In genomic region chr9:122940603-122941559, GRCh38 we compare ENCODE assay signal across 8 cellular contexts. TPM values are rescaled to one million over a fixed set of nuclear protein-coding genes. Genes with fewer than 3 reads are reported as not detected.
DNase-seq lines count a peak whose midpoint lies in the region; TF ChIP-seq lines count a peak whose summit lies in the region.

Gene RABGAP1 (plus strand): TSS chr9:122941020. CDS start chr9:122957060, 16,040 bp downstream.

- no peaks in the 10 kb centered on the region for H3K9me3 Mint-ChIP-seq in neural crest cell

- H3K4me1 Mint-ChIP-seq in neural crest cell: peaks cover 31% of the 10 kb centered on the region

- TF ChIP-seq CTCF in MM.1S (IDR thresholded peaks at IDR 0.05; ENCODE audit: low read length) (no peak), foreskin fibroblast (IDR thresholded peaks at IDR 0.05; ENCODE audit: low read depth, low read length) (no peak), neural crest cell (conservative IDR thresholded peaks at IDR 0.05) (no peak)

- H3K36me3 ChIP-seq in ES-I3 (ENCODE audit: insufficient read depth, low read length): no peaks in the 10 kb centered on the region
- peaks cover 8% of the 10 kb centered on the region for H3K36me3 ChIP-seq in HAP-1 (replicated peaks)
- no peaks in the 10 kb centered on the region for H3K36me3 ChIP-seq in MM.1S (replicated peaks; ENCODE audit: insufficient read depth, low read length)
- H3K36me3 ChIP-seq in stomach smooth muscle (ENCODE audit: control insufficient read depth in 2 of 2, insufficient read depth in 2 of 2, low read length in 2 of 2): peaks cover 6 to 9% of the 10 kb centered on the region in 2 donors

- H3K4me2 ChIP-seq in MM.1S (ENCODE audit: low read depth, low read length): peak within 1 kb of the TSS; percentile 90

- peaks cover 8% of the 10 kb centered on the region; the same call in 1 of the 2 replicates for H3K4me1 ChIP-seq in ES-I3 (ENCODE audit: insufficient read depth, low read length)
- peaks cover 5% of the 10 kb centered on the region; the same call in 1 of the 2 replicates for H3K4me1 ChIP-seq in HAP-1
- peaks cover 12% of the 10 kb centered on the region; the same call in 1 of the 2 replicates for H3K4me1 ChIP-seq in MM.1S (ENCODE audit: low read length)
- peaks cover 7% of the 10 kb centered on the region for H3K4me1 ChIP-seq in stomach smooth muscle (ENCODE audit: control insufficient read depth, insufficient read depth, low read length)

- H3K79me2 ChIP-seq in MM.1S (ENCODE audit: low read length): peaks cover 54% of the 10 kb centered on the region

- H3F3A ChIP-seq in MM.1S (ENCODE audit: insufficient read depth, low read length): peaks cover 8% of the 10 kb centered on the region; the same call in 1 of the 2 replicates

- H3K27me3 Mint-ChIP-seq in neural crest cell (ENCODE audit: low read depth): no peaks in the 10 kb centered on the region

- peak within 1 kb of the TSS; percentile 95 for H3K4me3 Mint-ChIP-seq in neural crest cell

- peaks cover 7% of the 10 kb centered on the region for H3K36me3 Mint-ChIP-seq in neural crest cell (ENCODE audit: low read depth)

- H4K20me1 ChIP-seq in MM.1S (ENCODE audit: insufficient read depth, low read length): no peaks in the 10 kb centered on the region

- peak within 1 kb of the TSS; percentile 91 for H3K27ac Mint-ChIP-seq in neural crest cell (ENCODE audit: unreplicated experiment)

- H2AFZ ChIP-seq in MM.1S (ENCODE audit: low read length): peak within 1 kb of the TSS; percentile 90

- peak within 1 kb of the TSS; percentile 97 for H3K9ac ChIP-seq in ES-I3 (ENCODE audit: low read depth, low read length)
- H3K9ac ChIP-seq in MM.1S (ENCODE audit: low read length): peak within 1 kb of the TSS; percentile 70
- H3K9ac ChIP-seq in stomach smooth muscle (ENCODE audit: low read length in 2 of 2): peak within 1 kb of the TSS; percentile 69 to 93

- H3K4me3 ChIP-seq in HAP-1 (peak within 1 kb of the TSS; percentile 92), MM.1S (ENCODE audit: low read length) (peak within 1 kb of the TSS; percentile 94), foreskin fibroblast (ENCODE audit: low read depth in 1 of 2, low read length in 2 of 2) (peak within 1 kb of the TSS; percentile 89 to 96), stomach smooth muscle (ENCODE audit: low read length in 2 of 2) (peak within 1 kb of the TSS; percentile 76 to 92)

- H3K9me2 ChIP-seq in MM.1S (replicated peaks; ENCODE audit: insufficient read depth, low read length): no peaks in the 10 kb centered on the region

- in situ Hi-C loops in HAP-1 (cut with MboI; ENCODE audit: low sequenced_read_pairs): no loop called here

- DNase-seq in HAP-1 (ENCODE audit: low spot score in 2 of 2) (peak; percentile 94 to 100), MM.1S (peak; percentile 99), SIG-M5 (lab: John Stamatoyannopoulos, UW) (peak; percentile 51), activated gamma-delta T cell treated with Interleukin-2 at 50 U/mL for 16 hours (peak; percentile 99), foreskin fibroblast (peak; percentile 98 to 99), neural crest cell (ENCODE audit: low read depth, low spot score) (peak; percentile 91)

- H3K27me3 ChIP-seq in HAP-1 (ENCODE audit: low read depth) (no peaks in the 10 kb centered on the region), MM.1S (replicated peaks; ENCODE audit: insufficient read depth, low read length) (no peaks in the 10 kb centered on the region), stomach smooth muscle (ENCODE audit: control insufficient read depth in 1 of 2, insufficient read depth in 2 of 2, low read length in 2 of 2) (no peaks in the 10 kb centered on the region)

- no peaks in the 10 kb centered on the region for H3K9me3 ChIP-seq in ES-I3 (ENCODE audit: control insufficient read depth, insufficient read depth, low read length)
- H3K9me3 ChIP-seq in HAP-1: no peaks in the 10 kb centered on the region
- no peaks in the 10 kb centered on the region for H3K9me3 ChIP-seq in MM.1S (replicated peaks; ENCODE audit: insufficient read depth, low read length)
- H3K9me3 ChIP-seq in stomach smooth muscle (ENCODE audit: control insufficient read depth in 2 of 2, low read length in 2 of 2): no peaks in the 10 kb centered on the region

- peak within 1 kb of the TSS; percentile 39; the same call in 1 of the 2 replicates for H3K27ac ChIP-seq in MM.1S (ENCODE audit: low read length)
- peak within 1 kb of the TSS; percentile 91 for H3K27ac ChIP-seq in stomach smooth muscle (ENCODE audit: low read length)

RNA-seq across cellular contexts. Expression of gene RABGAP1, which starts in this region (rescaled TPM):
- total RNA-seq in neural crest cell: 54.9 and 59.5 TPM in 2 replicates

Comparison
In these comparisons a context has a peak if more than half of its experiments do, and no peak if none do; other contexts are left out.
1. Peak in every context shown above with its lines: DNase-seq, H3K4me3 ChIP-seq and H3K27ac ChIP-seq.